8 cellular contexts compared by ENCODE assay signal in the genomic region with DNA sequence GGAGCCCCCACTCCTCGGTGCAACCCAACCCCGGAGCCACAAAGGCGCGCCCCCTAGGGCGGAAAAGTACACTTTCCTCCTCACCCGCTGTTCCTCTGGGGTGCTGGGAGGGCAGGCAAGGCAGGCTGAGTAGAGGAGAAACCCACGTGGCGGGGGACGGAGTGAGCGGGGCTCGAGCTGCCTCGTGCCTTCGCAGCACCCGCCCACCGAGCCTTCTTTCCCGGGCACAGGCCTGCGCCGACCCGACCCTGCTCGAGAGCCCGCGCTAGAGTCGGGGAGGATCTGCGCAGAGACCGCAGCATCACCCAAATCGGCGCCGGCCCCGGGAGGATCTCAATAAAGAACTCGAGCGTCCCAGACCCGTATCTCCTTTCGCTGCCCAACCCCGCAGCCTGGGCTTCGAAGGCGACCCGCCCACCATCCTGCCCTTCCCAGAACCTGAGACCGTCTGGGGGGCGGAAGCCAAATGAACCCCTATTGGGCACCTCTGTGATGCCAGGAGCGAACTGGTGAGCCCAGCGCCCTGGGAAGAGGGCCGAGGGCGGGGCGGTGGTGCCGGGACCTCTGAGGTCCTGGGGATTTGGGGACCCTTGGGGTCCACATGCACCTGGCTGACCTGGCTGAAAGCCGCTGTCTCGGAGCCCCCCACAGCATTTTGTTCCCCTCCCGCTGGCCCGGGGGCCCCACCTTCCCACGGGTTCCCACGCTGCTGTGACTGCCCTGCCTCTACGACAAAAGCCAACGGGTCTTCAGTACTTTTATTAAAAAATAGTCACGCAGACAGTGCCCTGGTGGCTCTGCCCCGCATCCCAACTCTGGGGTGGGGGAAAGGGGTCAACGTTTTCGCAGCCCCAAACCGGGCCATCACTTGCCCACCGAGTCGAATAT. TPM values are rescaled to one million over a fixed set of nuclear protein-coding genes. Genes with fewer than 3 reads are reported as not detected.
DNase-seq lines count a peak whose midpoint lies in the region; ATAC-seq, FAIRE-seq and TF ChIP-seq lines count a peak whose summit lies in the region.

No MANE protein-coding gene starts in this region.

- H3K27ac Mint-ChIP-seq in activated B cell treated with CpG ODN at 0.5 μM for 24 hours, result no peak overlapping the region

- H2AK5ac ChIP-seq in H1 (ENCODE audit: low read depth, low read length), result no peak overlapping the region

- H3K36me3 Mint-ChIP-seq in activated B cell treated with CpG ODN at 0.5 μM for 24 hours (ENCODE audit: low read depth), result peaks cover 24% of the 10 kb centered on the region

- DNase-seq in GM13976 (ENCODE audit: low spot score), result peak; percentile 56
- peak; percentile 28 for DNase-seq in activated B cell treated with CpG ODN at 0.5 μM for 24 hours
- peak in 1 of 2 experiments; percentile 75 for DNase-seq in H1 (ENCODE audit: low read depth in 1 of 2, low spot score in 2 of 2)
- DNase-seq in hepatic stellate cell (ENCODE audit: low spot score), result no peak
- DNase-seq in GOT3 (lab: John Stamatoyannopoulos, UW), result no peak
- DNase-seq in NCI-H1417 (lab: John Stamatoyannopoulos, UW), result no peak
- no peak for DNase-seq in SIG-M5 (lab: John Stamatoyannopoulos, UW)

- no peak overlapping the region; the same call in 1 of the 2 replicates for H2BK15ac ChIP-seq in H1 (ENCODE audit: low read length)

- no peak overlapping the region for H4K5ac ChIP-seq in H1 (ENCODE audit: insufficient read length, low read depth, low read length)

- H3K36me3 ChIP-seq in H1 (ENCODE audit: control insufficient read depth in 2 of 4, insufficient read depth in 4 of 4, low read length in 3 of 4) (peaks cover 0 to 4% (median 0%) of the 10 kb centered on the region in 4 experiments; a peak in 1 of 8 replicates), skeletal muscle satellite cell (ENCODE audit: insufficient read depth, low read length) (peaks cover 9% of the 10 kb centered on the region)

- no peak overlapping the region for H2BK5ac ChIP-seq in H1 (ENCODE audit: low read depth, low read length)

- peak overlapping the region in 3 of 4 experiments; percentile 26 to 51 (median 34); a peak in 5 of 8 replicates for H3K4me3 ChIP-seq in H1 (ENCODE audit: extremely low read depth in 1 of 4, insufficient read depth in 2 of 4, low read depth in 3 of 4, low read length in 4 of 4)
- no peak overlapping the region for H3K4me3 ChIP-seq in skeletal muscle satellite cell (ENCODE audit: low read length)

- H3K18ac ChIP-seq in H1 (ENCODE audit: extremely low read depth, low read length), result peak overlapping the region; percentile 48

- no peak overlapping the region for H3K4ac ChIP-seq in H1 (replicated peaks; ENCODE audit: insufficient read length, low read depth, low read length)

- H3K27me3 ChIP-seq in H1 (replicated peaks in 1 of 4; ENCODE audit: control insufficient read depth in 3 of 4, extremely low read depth in 1 of 4, insufficient read depth in 3 of 4, low read length in 3 of 4) (peaks cover 29 to 41% (median 39%) of the 10 kb centered on the region in 4 experiments), skeletal muscle satellite cell (ENCODE audit: control insufficient read depth, insufficient read depth, low read length) (peaks cover 40% of the 10 kb centered on the region)

- H3K9ac ChIP-seq in H1 (replicated peaks in 1 of 4; ENCODE audit: extremely low read depth in 1 of 4, low read depth in 3 of 4, low read length in 3 of 4) (no peak overlapping the region; a peak in 1 of 7 replicates), skeletal muscle satellite cell (ENCODE audit: low read depth, low read length) (no peak overlapping the region)

- no peaks in the 10 kb centered on the region; a peak in 1 of 4 replicates for H3K9me3 ChIP-seq in H1 (ENCODE audit: insufficient read depth in 2 of 2, low read depth in 1 of 2, low read length in 1 of 2)
- no peaks in the 10 kb centered on the region for H3K9me3 ChIP-seq in skeletal muscle satellite cell (replicated peaks; ENCODE audit: low read length)

- peak; percentile 49 for ATAC-seq in activated B cell treated with CpG ODN at 0.5 μM for 24 hours (ENCODE audit: low read depth)

- H3K27ac ChIP-seq in H1 (ENCODE audit: low read depth, low read length), result no peak overlapping the region

- H2AFZ ChIP-seq in H1 (ENCODE audit: low read length), result no peak overlapping the region

- WGBS in H1 (ENCODE audit: extremely low coverage in 1 of 2, insufficient coverage in 1 of 2, insufficient read length in 1 of 2, insufficient replicate concordance in 2 of 2, low coverage in 1 of 2, low lambda C conversion rate in 2 of 2, missing lambda C conversion rate in 1 of 2), 2 experiments, result 17% methylated on average over 42 of the region's 60 CpGs; no CpG with 5 or more reads in 1 of the 2 experiments

- H4K20me1 ChIP-seq in H1 (replicated peaks in 1 of 2; ENCODE audit: control insufficient read depth in 1 of 2, insufficient read depth in 2 of 2, low read length in 2 of 2), result peaks cover 4 to 11% of the 10 kb centered on the region in 2 experiments

- in situ Hi-C loops in GM13976 (cut with MboI; ENCODE audit: low sequenced_read_pairs, unreplicated experiment), result no loop called here

- H4K91ac ChIP-seq in H1 (replicated peaks; ENCODE audit: insufficient read length, low read length), result peak overlapping the region; percentile 54

- H2BK12ac ChIP-seq in H1 (ENCODE audit: low read depth, low read length), result peak overlapping the region; percentile 29; the same call in 1 of the 2 replicates

- TF ChIP-seq RAD21 in H1 (IDR thresholded peaks at IDR 0.05 in 1 of 2, conservative IDR thresholded peaks at IDR 0.05 in 1 of 2; ENCODE audit: low read depth in 2 of 2, low read length in 2 of 2), result no peak

- intact Hi-C loops in activated B cell treated with CpG ODN at 0.5 μM for 24 hours (cut with micrococcal nuclease), result no loop called here

- no peaks in the 10 kb centered on the region for H3K9me3 Mint-ChIP-seq in activated B cell treated with CpG ODN at 0.5 μM for 24 hours

- H3K4me2 ChIP-seq in H1 (ENCODE audit: insufficient read depth in 1 of 2, low read depth in 2 of 2, low read length in 2 of 2), result peak overlapping the region; percentile 63 to 69
- H3K4me2 ChIP-seq in skeletal muscle satellite cell (ENCODE audit: low read length), result peak overlapping the region; percentile 59

- no peak for TF ChIP-seq POLR2A in H1 (IDR thresholded peaks at IDR 0.05; ENCODE audit: control extremely low read depth in 1 of 2, low read depth in 2 of 2, low read length in 2 of 2)

- H2BK120ac ChIP-seq in H1 (replicated peaks; ENCODE audit: low read depth, low read length), result no peak overlapping the region

- peaks cover 11% of the 10 kb centered on the region for H3K4me1 Mint-ChIP-seq in activated B cell treated with CpG ODN at 0.5 μM for 24 hours

- peaks cover 18% of the 10 kb centered on the region for H3K27me3 Mint-ChIP-seq in activated B cell treated with CpG ODN at 0.5 μM for 24 hours

- H3K23me2 ChIP-seq in H1 (ENCODE audit: low read depth, low read length), result peaks cover 10% of the 10 kb centered on the region; the same call in 1 of the 2 replicates

- H2BK20ac ChIP-seq in H1 (ENCODE audit: low read length), result no peak overlapping the region

- H3K23ac ChIP-seq in H1 (ENCODE audit: insufficient read length), result no peak overlapping the region

- no peak overlapping the region for H3K14ac ChIP-seq in H1 (ENCODE audit: insufficient read length)

- CTCF ChIA-PET in activated B cell treated with CpG ODN at 0.5 μM for 24 hours (lab: Charles Lee) (no interaction called here), H1 (lab: Charles Lee; ENCODE audit: partially characterized antibody) (interaction anchor here (0.9 to 12.3 kb wide), 6 partner anchors 14 to 226 kb away, joined by 3 to 413 read pairs (median 6); a partner anchor contains a TSS)

- H3K4me3 Mint-ChIP-seq in activated B cell treated with CpG ODN at 0.5 μM for 24 hours, result peak overlapping the region; percentile 35

- H3K79me2 ChIP-seq in H1 (ENCODE audit: control insufficient read depth in 1 of 2, insufficient read depth in 2 of 2, low read length in 2 of 2), result no peaks in the 10 kb centered on the region

- peak overlapping the region; percentile 82 for H4K8ac ChIP-seq in H1 (ENCODE audit: extremely low read depth, insufficient read depth, low read length)

- peak overlapping the region; percentile 69 for H3K56ac ChIP-seq in H1 (replicated peaks; ENCODE audit: insufficient read length, low read depth, low read length)

- POLR2A ChIA-PET in activated B cell treated with CpG ODN at 0.5 μM for 24 hours (lab: Charles Lee) (no interaction called here), H1 (lab: Charles Lee; ENCODE audit: partially characterized antibody) (interaction anchor here (1.0 to 8.8 kb wide), 7 partner anchors 14 to 63 kb away, joined by 3 to 105 read pairs (median 5); a partner anchor contains a TSS)

- FAIRE-seq in H1 (lab: Jason Lieb, UNC), result no peak

- H3K79me1 ChIP-seq in H1 (ENCODE audit: low read depth, low read length), result no peaks in the 10 kb centered on the region

- peaks cover 0 to 28% (median 14%) of the 10 kb centered on the region in 4 experiments; a peak in 5 of 7 replicates for H3K4me1 ChIP-seq in H1 (replicated peaks in 1 of 4; ENCODE audit: control insufficient read depth in 3 of 4, insufficient read depth in 4 of 4, low read length in 3 of 4)
- peaks cover 8% of the 10 kb centered on the region for H3K4me1 ChIP-seq in skeletal muscle satellite cell (ENCODE audit: control insufficient read depth, insufficient read depth, low read length)

- no peak for TF ChIP-seq CTCF in GM13976 (IDR thresholded peaks at IDR 0.05; ENCODE audit: borderline replicate concordance, control extremely low read depth, extremely low read depth, insufficient read depth, missing control alignments)
- TF ChIP-seq CTCF in activated B cell treated with CpG ODN at 0.5 μM for 24 hours (IDR thresholded peaks at IDR 0.05), result no peak
- TF ChIP-seq CTCF in H1 (IDR thresholded peaks at IDR 0.05; ENCODE audit: control extremely low read depth in 1 of 3, insufficient read depth in 1 of 3, low read depth in 1 of 3, low read length in 3 of 3), result no peak

- TF ChIP-seq EP300 in H1 (IDR thresholded peaks at IDR 0.05; ENCODE audit: borderline replicate concordance in 1 of 2, low read depth in 2 of 2, low read length in 2 of 2), result no peak

RNA-seq across cellular contexts. Expression of a gene that starts 1.3 kb away (rescaled TPM):
- total RNA-seq in activated B cell treated with CpG ODN at 0.5 μM for 24 hours, result 1.0 and 1.2 TPM in 2 replicates
- total RNA-seq in H1 (2021; fragmentation: NEBNext Ultra II Directional; extraction: Animal tissue kit (Norgen Biotek cat#: 25700)), result not detected in 2 replicates
- polyA plus RNA-seq in H1 (2011; rRNA removed), result 0.35 and 0.93 TPM in 2 replicates
- 0.58 TPM for polyA plus RNA-seq in H1 (2011; cell fraction: cytosol; rRNA removed)
- polyA plus RNA-seq in H1 (2011; cell fraction: nucleus; rRNA removed), result 1.6 TPM
- 0.38 to 0.58 TPM (median 0.43 TPM) in 3 of 4 replicates, not detected in the other for polyA plus RNA-seq in H1 (2012, experiment 1 of 2)
- not detected for polyA plus RNA-seq in H1 (2012, experiment 2 of 2)
- 0.28 TPM for polyA plus RNA-seq in H1 (2013, experiment 1 of 2)
- polyA plus RNA-seq in H1 (2013, experiment 2 of 2), result 0.15 TPM
- polyA minus RNA-seq in H1 (2011; rRNA and poly(A)+ RNA removed), result not detected in 2 replicates
- not detected for polyA minus RNA-seq in H1 (2011; cell fraction: cytosol; rRNA and poly(A)+ RNA removed)
- not detected for polyA minus RNA-seq in H1 (2011; cell fraction: nucleus; rRNA and poly(A)+ RNA removed)
- total RNA-seq in skeletal muscle satellite cell (2012; rRNA removed), result 0.66 and 1.3 TPM in 2 replicates

RNA-seq across cellular contexts. Expression of a gene that starts 16.0 kb away (rescaled TPM):
- total RNA-seq in activated B cell treated with CpG ODN at 0.5 μM for 24 hours, result 78.1 and 98.3 TPM in 2 replicates
- total RNA-seq in H1 (2021; fragmentation: NEBNext Ultra II Directional; extraction: Animal tissue kit (Norgen Biotek cat#: 25700)), result 45.2 and 46.1 TPM in 2 replicates
- 148 and 181 TPM in 2 replicates for polyA plus RNA-seq in H1 (2011; rRNA removed)
- polyA plus RNA-seq in H1 (2011; cell fraction: cytosol; rRNA removed), result 116 TPM
- 98.4 TPM for polyA plus RNA-seq in H1 (2011; cell fraction: nucleus; rRNA removed)
- polyA plus RNA-seq in H1 (2012, experiment 1 of 2), result 73.4 to 78.7 TPM (median 77.0 TPM) in 4 replicates
- 91.9 TPM for polyA plus RNA-seq in H1 (2012, experiment 2 of 2)
- 93.7 TPM for polyA plus RNA-seq in H1 (2013, experiment 1 of 2)
- 97.7 TPM for polyA plus RNA-seq in H1 (2013, experiment 2 of 2)
- 104 and 115 TPM in 2 replicates for polyA minus RNA-seq in H1 (2011; rRNA and poly(A)+ RNA removed)
- 27.7 TPM for polyA minus RNA-seq in H1 (2011; cell fraction: cytosol; rRNA and poly(A)+ RNA removed)
- 39.2 TPM for polyA minus RNA-seq in H1 (2011; cell fraction: nucleus; rRNA and poly(A)+ RNA removed)
- total RNA-seq in skeletal muscle satellite cell (2012; rRNA removed), result 68.8 and 84.4 TPM in 2 replicates

RNA-seq across cellular contexts. Expression of a gene that starts 24.7 kb away (rescaled TPM):
- total RNA-seq in activated B cell treated with CpG ODN at 0.5 μM for 24 hours, result not detected in 2 replicates
- total RNA-seq in H1 (2021; fragmentation: NEBNext Ultra II Directional; extraction: Animal tissue kit (Norgen Biotek cat#: 25700)), result 3.9 and 4.2 TPM in 2 replicates
- 5.8 and 6.1 TPM in 2 replicates for polyA plus RNA-seq in H1 (2011; rRNA removed)
- 7.8 TPM for polyA plus RNA-seq in H1 (2011; cell fraction: cytosol; rRNA removed)
- polyA plus RNA-seq in H1 (2011; cell fraction: nucleus; rRNA removed), result 12.0 TPM
- 4.3 to 7.4 TPM (median 6.5 TPM) in 4 replicates for polyA plus RNA-seq in H1 (2012, experiment 1 of 2)
- polyA plus RNA-seq in H1 (2012, experiment 2 of 2), result 3.4 TPM
- 2.9 TPM for polyA plus RNA-seq in H1 (2013, experiment 1 of 2)
- 2.2 TPM for polyA plus RNA-seq in H1 (2013, experiment 2 of 2)
- 4.3 and 5.3 TPM in 2 replicates for polyA minus RNA-seq in H1 (2011; rRNA and poly(A)+ RNA removed)
- 1.8 TPM for polyA minus RNA-seq in H1 (2011; cell fraction: cytosol; rRNA and poly(A)+ RNA removed)
- 2.7 TPM for polyA minus RNA-seq in H1 (2011; cell fraction: nucleus; rRNA and poly(A)+ RNA removed)
- total RNA-seq in skeletal muscle satellite cell (2012; rRNA removed), result 2.2 TPM in 1 of 2 replicates, not detected in the other

RNA-seq across cellular contexts. Expression of a gene that starts 31.7 kb away (rescaled TPM):
- total RNA-seq in activated B cell treated with CpG ODN at 0.5 μM for 24 hours, result not detected in 2 replicates
- total RNA-seq in H1 (2021; fragmentation: NEBNext Ultra II Directional; extraction: Animal tissue kit (Norgen Biotek cat#: 25700)), result 1.4 TPM in 2 replicates
- polyA plus RNA-seq in H1 (2011; rRNA removed), result 0.75 and 0.83 TPM in 2 replicates
- 1.0 TPM for polyA plus RNA-seq in H1 (2011; cell fraction: cytosol; rRNA removed)
- 2.6 TPM for polyA plus RNA-seq in H1 (2011; cell fraction: nucleus; rRNA removed)
- 0.86 to 1.3 TPM (median 1.1 TPM) in 4 replicates for polyA plus RNA-seq in H1 (2012, experiment 1 of 2)
- 0.18 TPM for polyA plus RNA-seq in H1 (2012, experiment 2 of 2)
- polyA plus RNA-seq in H1 (2013, experiment 1 of 2), result 0.51 TPM
- 0.63 TPM for polyA plus RNA-seq in H1 (2013, experiment 2 of 2)
- 0.60 and 1.7 TPM in 2 replicates for polyA minus RNA-seq in H1 (2011; rRNA and poly(A)+ RNA removed)
- 1.2 TPM for polyA minus RNA-seq in H1 (2011; cell fraction: cytosol; rRNA and poly(A)+ RNA removed)
- 1.00 TPM for polyA minus RNA-seq in H1 (2011; cell fraction: nucleus; rRNA and poly(A)+ RNA removed)
- not detected in 2 replicates for total RNA-seq in skeletal muscle satellite cell (2012; rRNA removed)

RNA-seq across cellular contexts. Expression of a gene that starts 44.1 kb away (rescaled TPM):
- 0.12 and 0.27 TPM in 2 replicates for total RNA-seq in activated B cell treated with CpG ODN at 0.5 μM for 24 hours
- 15.2 and 16.1 TPM in 2 replicates for total RNA-seq in H1 (2021; fragmentation: NEBNext Ultra II Directional; extraction: Animal tissue kit (Norgen Biotek cat#: 25700))
- polyA plus RNA-seq in H1 (2011; rRNA removed), result 30.7 and 48.7 TPM in 2 replicates
- polyA plus RNA-seq in H1 (2011; cell fraction: cytosol; rRNA removed), result 26.6 TPM
- polyA plus RNA-seq in H1 (2011; cell fraction: nucleus; rRNA removed), result 50.1 TPM
- 9.2 to 18.3 TPM (median 16.3 TPM) in 4 replicates for polyA plus RNA-seq in H1 (2012, experiment 1 of 2)
- 11.6 TPM for polyA plus RNA-seq in H1 (2012, experiment 2 of 2)
- polyA plus RNA-seq in H1 (2013, experiment 1 of 2), result 11.0 TPM
- polyA plus RNA-seq in H1 (2013, experiment 2 of 2), result 13.3 TPM
- 8.9 and 11.3 TPM in 2 replicates for polyA minus RNA-seq in H1 (2011; rRNA and poly(A)+ RNA removed)
- polyA minus RNA-seq in H1 (2011; cell fraction: cytosol; rRNA and poly(A)+ RNA removed), result 13.8 TPM
- 11.0 TPM for polyA minus RNA-seq in H1 (2011; cell fraction: nucleus; rRNA and poly(A)+ RNA removed)
- not detected in 2 replicates for total RNA-seq in skeletal muscle satellite cell (2012; rRNA removed)

Comparison
In these comparisons a context has a peak if more than half of its experiments do, and no peak if none do; other contexts are left out.
1. DNase-seq: peak in GM13976 (single experiment) and activated B cell treated with CpG ODN at 0.5 μM for 24 hours (single experiment); none in hepatic stellate cell (single experiment), GOT3 (single experiment), NCI-H1417 (0 of 3) and SIG-M5 (single experiment).